10 cellular contexts compared by ENCODE assay signal in the genomic region with DNA sequence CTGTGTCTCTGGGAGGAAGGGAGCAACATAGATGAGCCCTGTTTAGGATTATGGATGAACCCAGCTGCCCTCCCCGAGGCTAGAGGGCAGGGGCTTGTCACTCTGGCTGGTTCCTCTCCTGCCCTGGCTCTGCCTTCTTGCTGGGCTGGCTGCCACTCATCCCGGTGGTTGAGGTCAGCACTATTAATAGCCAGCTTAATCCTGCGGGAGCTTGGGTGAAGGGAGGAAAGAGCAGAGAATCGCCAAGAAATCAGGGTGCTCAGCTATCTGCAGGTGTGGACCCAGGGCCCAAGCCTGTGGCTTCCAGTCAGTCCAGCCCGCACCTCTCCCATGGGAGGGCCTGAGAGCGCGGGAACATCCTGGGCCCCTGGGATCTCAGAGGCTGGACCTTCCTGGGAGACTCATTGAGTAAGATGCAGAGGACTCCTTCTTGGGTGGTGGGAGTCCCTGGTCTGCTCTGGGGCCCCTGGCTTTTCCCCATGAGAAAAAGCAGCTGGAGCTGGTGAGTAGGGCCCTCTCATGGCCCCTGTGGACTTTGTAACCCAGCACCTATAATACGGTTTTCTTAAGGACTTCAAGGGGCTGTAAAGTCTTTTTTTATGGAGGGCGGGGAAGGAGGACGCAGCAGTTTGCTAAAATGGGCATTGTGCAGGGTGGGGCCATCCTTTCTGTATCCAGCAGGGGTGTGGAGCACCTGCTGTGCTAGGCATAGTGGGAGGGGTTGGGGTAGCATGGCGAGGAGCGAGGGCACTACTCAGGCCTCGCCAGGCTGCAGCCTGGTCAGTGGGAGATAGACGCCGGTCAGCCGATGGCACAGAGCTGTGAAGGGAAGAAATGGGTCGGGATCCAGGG. TPM values are rescaled to one million over a fixed set of nuclear protein-coding genes. Genes with fewer than 3 reads are reported as not detected.
A peak's percentile ranks its signal among the peaks of the same experiment; 100 is the strongest.
DNase-seq lines count a peak whose midpoint lies in the region; ATAC-seq and TF ChIP-seq lines count a peak whose summit lies in the region.
"Had no signal": no experiment of that assay in that cellular context is flagged by ENCODE, and none has a peak within 500 bp of the region (broad histone marks: within the 10 kb centered on the region; RNA-seq: fewer than 3 reads in every experiment).

No MANE protein-coding gene starts in this region.

- in situ Hi-C loops in astrocyte of the cerebellum (cut with HindIII; ENCODE audit: low sequenced_read_pairs), result no loop called here

- H3K4me3 Mint-ChIP-seq in stimulated activated effector memory CD8-positive, alpha-beta T cell treated with anti-CD3 and anti-CD28 coated beads, Interleukin-12 subunit alpha, Interleukin-12 subunit beta, amount 100 ng/mL, for 72 hours, result no peak overlapping the region
- H3K4me3 Mint-ChIP-seq in activated CD4-positive, alpha-beta T cell treated with anti-CD3 and anti-CD28 coated beads, Interleukin-2, amount 10 ng/mL, durations not matched to agents 7 days and 5 days, result no peak overlapping the region

- intact Hi-C loops in right cardiac atrium (cut with DNase I), result no loop called here

- no peaks in the 10 kb centered on the region for H3K9me3 ChIP-seq in right cardiac atrium (ENCODE audit: control insufficient read depth, low read length)

- H3K27ac ChIP-seq in right cardiac atrium (ENCODE audit: low read length), result peak overlapping the region; percentile 93

- no peaks in the 10 kb centered on the region for H3K27me3 Mint-ChIP-seq in activated CD4-positive, alpha-beta T cell treated with anti-CD3 and anti-CD28 coated beads, Interleukin-2, amount 10 ng/mL, durations not matched to agents 7 days and 5 days

- ATAC-seq in right cardiac atrium (peak; percentile 85 to 90), GM18867 (IDR thresholded peaks at IDR 0.05; ENCODE audit: unreplicated experiment) (no peak)
- ATAC-seq in stimulated activated effector memory CD8-positive, alpha-beta T cell treated with anti-CD3 and anti-CD28 coated beads, Interleukin-12 subunit alpha, Interleukin-12 subunit beta, amount 100 ng/mL, for 72 hours, result no peak

- no peak overlapping the region for H3K4me3 ChIP-seq in astrocyte of the cerebellum (ENCODE audit: low read depth, low read length)
- H3K4me3 ChIP-seq in right cardiac atrium (ENCODE audit: low read length), result no peak overlapping the region

- no peaks in the 10 kb centered on the region for H3K4me1 ChIP-seq in right cardiac atrium (ENCODE audit: control insufficient read depth, insufficient read depth, low read length)

- H3K27ac Mint-ChIP-seq in stimulated activated effector memory CD8-positive, alpha-beta T cell treated with anti-CD3 and anti-CD28 coated beads, Interleukin-12 subunit alpha, Interleukin-12 subunit beta, amount 100 ng/mL, for 72 hours, result peak overlapping the region; percentile 26
- H3K27ac Mint-ChIP-seq in activated CD4-positive, alpha-beta T cell treated with anti-CD3 and anti-CD28 coated beads, Interleukin-2, amount 10 ng/mL, durations not matched to agents 7 days and 5 days, result no peak overlapping the region

- no peak for TF ChIP-seq CTCF in astrocyte of the cerebellum (IDR thresholded peaks at IDR 0.05; ENCODE audit: low read depth, low read length, missing control alignments)

- H3K36me3 Mint-ChIP-seq in stimulated activated effector memory CD8-positive, alpha-beta T cell treated with anti-CD3 and anti-CD28 coated beads, Interleukin-12 subunit alpha, Interleukin-12 subunit beta, amount 100 ng/mL, for 72 hours, result no peaks in the 10 kb centered on the region
- H3K36me3 Mint-ChIP-seq in activated CD4-positive, alpha-beta T cell treated with anti-CD3 and anti-CD28 coated beads, Interleukin-2, amount 10 ng/mL, durations not matched to agents 7 days and 5 days (ENCODE audit: low read depth), result no peaks in the 10 kb centered on the region

- H3K9me3 Mint-ChIP-seq in stimulated activated effector memory CD8-positive, alpha-beta T cell treated with anti-CD3 and anti-CD28 coated beads, Interleukin-12 subunit alpha, Interleukin-12 subunit beta, amount 100 ng/mL, for 72 hours, result no peaks in the 10 kb centered on the region
- H3K9me3 Mint-ChIP-seq in activated CD4-positive, alpha-beta T cell treated with anti-CD3 and anti-CD28 coated beads, Interleukin-2, amount 10 ng/mL, durations not matched to agents 7 days and 5 days, result no peaks in the 10 kb centered on the region

- 63% methylated on average over 17 of the region's 17 CpGs for WGBS in right cardiac atrium

- H3K27me3 ChIP-seq in right cardiac atrium (ENCODE audit: control insufficient read depth, insufficient read depth), result no peaks in the 10 kb centered on the region

- peaks cover 12% of the 10 kb centered on the region for H3K4me1 Mint-ChIP-seq in stimulated activated effector memory CD8-positive, alpha-beta T cell treated with anti-CD3 and anti-CD28 coated beads, Interleukin-12 subunit alpha, Interleukin-12 subunit beta, amount 100 ng/mL, for 72 hours
- no peaks in the 10 kb centered on the region for H3K4me1 Mint-ChIP-seq in activated CD4-positive, alpha-beta T cell treated with anti-CD3 and anti-CD28 coated beads, Interleukin-2, amount 10 ng/mL, durations not matched to agents 7 days and 5 days

- DNase-seq in HT-29 (ENCODE audit: low spot score) (peak; percentile 48), astrocyte of the cerebellum (ENCODE audit: low read depth) (peak; percentile 2), right cardiac atrium (peak; percentile 57 to 79 (median 79))
- no peak for DNase-seq in stimulated activated effector memory CD8-positive, alpha-beta T cell treated with anti-CD3 and anti-CD28 coated beads, Interleukin-12 subunit alpha, Interleukin-12 subunit beta, amount 100 ng/mL, for 72 hours (ENCODE audit: low spot score in 2 of 2)
- DNase-seq in stimulated activated naive CD4-positive, alpha-beta T cell (lab: John Stamatoyannopoulos, UW), result no peak
- DNase-seq in activated CD4-positive, alpha-beta T cell treated with anti-CD3 and anti-CD28 coated beads, Interleukin-2, amount 10 ng/mL, durations not matched to agents 7 days and 5 days, result no peak
- DNase-seq in activated effector memory CD4-positive, alpha-beta T cell treated with Interleukin-2 at 50 U/mL for 16 hours, result no peak
- DNase-seq: activated gamma-delta T cell, GF-D8 had no signal

- CTCF ChIA-PET in activated CD4-positive, alpha-beta T cell treated with anti-CD3 and anti-CD28 coated beads, Interleukin-2, amount 10 ng/mL, durations not matched to agents 7 days and 5 days (lab: Charles Lee), result interaction anchor here (1.1 to 1.9 kb wide), 4 partner anchors 10 to 27 kb away, joined by 3 to 5 read pairs (median 4); a partner anchor contains a TSS

- POLR2A ChIA-PET in activated CD4-positive, alpha-beta T cell treated with anti-CD3 and anti-CD28 coated beads, Interleukin-2, amount 10 ng/mL, durations not matched to agents 7 days and 5 days (lab: Charles Lee), result no interaction called here

RNA-seq across cellular contexts. Expression of a gene that starts 27.4 kb away (rescaled TPM):
- total RNA-seq in HT-29 (2014; rRNA removed; shearing (Covaris generic)), result 21.2 and 24.9 TPM in 2 replicates
- 10 to 100 TPM in 3 of 4 donors, 1 to 10 TPM in 1; 8.6 to 14.5 (median 11.5) TPM for total RNA-seq in right cardiac atrium
- polyA plus RNA-seq in right cardiac atrium, result 7.2 TPM
- 10 to 100 TPM; 31.4 to 41.5 TPM for total RNA-seq in activated CD4-positive, alpha-beta T cell treated with anti-CD3 and anti-CD28 coated beads, Interleukin-2, amount 10 ng/mL, durations not matched to agents 7 days and 5 days

RNA-seq across cellular contexts. Expression of a gene that starts 27.9 kb away (rescaled TPM):
- 10.3 and 11.9 TPM in 2 replicates for total RNA-seq in HT-29 (2014; rRNA removed; shearing (Covaris generic))
- total RNA-seq in right cardiac atrium, result 10 to 100 TPM; 10.4 to 24.9 (median 21.5) TPM
- polyA plus RNA-seq in right cardiac atrium, result 10.4 TPM
- 1 to 10 TPM; 8.2 to 8.3 TPM for total RNA-seq in activated CD4-positive, alpha-beta T cell treated with anti-CD3 and anti-CD28 coated beads, Interleukin-2, amount 10 ng/mL, durations not matched to agents 7 days and 5 days

RNA-seq across cellular contexts. Expression of a gene that starts 48.8 kb away (rescaled TPM):
- total RNA-seq in HT-29 (2014; rRNA removed; shearing (Covaris generic)), result 12.0 and 12.4 TPM in 2 replicates
- 10 to 100 TPM; 12.9 to 24.3 (median 19.9) TPM for total RNA-seq in right cardiac atrium
- 16.7 TPM for polyA plus RNA-seq in right cardiac atrium
- 1 to 10 TPM; 7.5 to 8.0 TPM for total RNA-seq in activated CD4-positive, alpha-beta T cell treated with anti-CD3 and anti-CD28 coated beads, Interleukin-2, amount 10 ng/mL, durations not matched to agents 7 days and 5 days

RNA-seq across cellular contexts. Expression of a gene that starts 55.2 kb away (rescaled TPM):
- 3.5 and 4.1 TPM in 2 replicates for total RNA-seq in HT-29 (2014; rRNA removed; shearing (Covaris generic))
- 10 to 100 TPM in 3 of 4 donors, 1 to 10 TPM in 1; 8.2 to 27.7 (median 17.3) TPM for total RNA-seq in right cardiac atrium
- 27.0 TPM for polyA plus RNA-seq in right cardiac atrium
- total RNA-seq in activated CD4-positive, alpha-beta T cell treated with anti-CD3 and anti-CD28 coated beads, Interleukin-2, amount 10 ng/mL, durations not matched to agents 7 days and 5 days, result 10 to 100 TPM; 17.0 to 17.3 TPM

Comparison
In these comparisons a context has a peak if more than half of its experiments do, and no peak if none do; other contexts are left out.
1. DNase-seq: peak in HT-29 (single experiment), astrocyte of the cerebellum (single experiment) and right cardiac atrium (3 of 3); none in stimulated activated effector memory CD8-positive, alpha-beta T cell treated with anti-CD3 and anti-CD28 coated beads, Interleukin-12 subunit alpha, Interleukin-12 subunit beta, amount 100 ng/mL, for 72 hours (0 of 2), stimulated activated naive CD4-positive, alpha-beta T cell (0 of 6), activated CD4-positive, alpha-beta T cell treated with anti-CD3 and anti-CD28 coated beads, Interleukin-2, amount 10 ng/mL, durations not matched to agents 7 days and 5 days (single experiment) and activated effector memory CD4-positive, alpha-beta T cell treated with Interleukin-2 at 50 U/mL for 16 hours (single experiment).
2. ATAC-seq: peak in right cardiac atrium (2 of 2); none in stimulated activated effector memory CD8-positive, alpha-beta T cell treated with anti-CD3 and anti-CD28 coated beads, Interleukin-12 subunit alpha, Interleukin-12 subunit beta, amount 100 ng/mL, for 72 hours (single experiment) and GM18867 (single experiment).